Comparison of ENCODE assay signal across 27 cellular contexts in the genomic region with DNA sequence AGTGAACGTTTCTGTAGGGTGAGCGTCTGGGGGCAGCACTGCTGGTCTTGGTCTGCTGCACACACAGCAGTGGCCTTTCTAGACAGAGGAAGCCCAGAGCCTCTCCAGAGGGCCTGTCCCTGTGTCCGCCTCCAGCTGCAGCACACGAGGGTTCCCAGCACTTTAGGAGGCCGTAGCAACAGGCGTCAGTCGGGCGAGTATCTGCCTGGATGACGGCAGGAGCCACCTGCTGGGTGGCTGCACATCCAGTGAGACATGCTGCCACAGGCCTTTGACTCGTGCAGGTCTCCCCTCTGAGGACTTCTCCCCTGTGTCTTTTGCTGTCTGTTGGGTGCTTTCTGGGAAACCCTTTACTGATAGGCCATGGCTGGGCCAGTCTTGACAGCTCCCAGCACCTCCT. TPM values are rescaled to one million over a fixed set of nuclear protein-coding genes. Genes with fewer than 3 reads are reported as not detected.
"Had no signal": no experiment of that assay in that cellular context is flagged by ENCODE, and none has a peak within 500 bp of the region (broad histone marks: within the 10 kb centered on the region; RNA-seq: fewer than 3 reads in every experiment).

No MANE protein-coding gene starts in this region.

- H3K27me3 Mint-ChIP-seq: activated CD4-positive, alpha-beta memory T cell treated with anti-CD3 and anti-CD28 coated beads for 36 hours; activated CD4-positive, alpha-beta T cell treated with anti-CD3 and anti-CD28 coated beads, Interleukin-2, amount 10 ng/mL, durations not matched to agents 7 days and 5 days; activated naive CD8-positive, alpha-beta T cell treated with anti-CD3 and anti-CD28 coated beads, Interleukin-2, amount 50 U/mL, for 24 hours had no signal

- ATAC-seq: activated naive CD4-positive, alpha-beta T cell treated with anti-CD3 and anti-CD28 coated beads, Interleukin-2, amount 50 U/mL, for 72 hours; activated naive CD8-positive, alpha-beta T cell treated with anti-CD3 and anti-CD28 coated beads, Interleukin-2, amount 50 U/mL, for 24 hours; activated T-cell treated with anti-CD3 and anti-CD28 coated beads, Interleukin-2, amount 50 U/mL, for 4 hours; SK-N-SH treated with all-trans-retinoic acid at 6 μM for 48 hours had no signal

- H3K4me1 ChIP-seq: Peyer's patch, SJSA1 had no signal

- FAIRE-seq: TTC549 had no signal

- H3K4me2 ChIP-seq: KMS-11 had no signal

- H3K27me3 ChIP-seq: brain microvascular endothelial cell, cardiac muscle cell, Peyer's patch, SJSA1 had no signal

- DNase-seq: activated CD4-positive, alpha-beta memory T cell treated with anti-CD3 and anti-CD28 coated beads for 36 hours; activated CD4-positive, alpha-beta T cell treated with anti-CD3 and anti-CD28 coated beads, Interleukin-2, amount 10 ng/mL, durations not matched to agents 7 days and 5 days; activated CD4-positive, CD25-positive, alpha-beta regulatory T cell; activated CD8-positive, alpha-beta memory T cell treated with anti-CD3 and anti-CD28 coated beads for 24 hours; activated effector memory CD4-positive, alpha-beta T cell treated with anti-CD3 and anti-CD28 coated beads, Interleukin-2, amount 50 U/mL, for 16 hours; activated naive CD4-positive, alpha-beta T cell treated with Interleukin-2 at 50 U/mL for 16 hours; activated naive CD8-positive, alpha-beta T cell treated with anti-CD3 and anti-CD28 coated beads, Interleukin-2, amount 50 U/mL, for 24 hours; activated T-cell treated with anti-CD3 and anti-CD28 coated beads, Interleukin-2, amount 50 U/mL, for 4 hours; amniotic stem cell; brain microvascular endothelial cell; NCI-H1092; NCI-H1417; NCI-H1930; NCI-H510A treated with DMSO at 0.1 percent for 48 hours; Peyer's patch; SHP77; SW 1271; T1000 had no signal

- H3K4me1 Mint-ChIP-seq: activated CD4-positive, alpha-beta T cell treated with anti-CD3 and anti-CD28 coated beads, Interleukin-2, amount 10 ng/mL, durations not matched to agents 7 days and 5 days had no signal

- H3K4me3 Mint-ChIP-seq: activated CD4-positive, alpha-beta memory T cell treated with anti-CD3 and anti-CD28 coated beads for 36 hours; activated CD4-positive, alpha-beta T cell treated with anti-CD3 and anti-CD28 coated beads, Interleukin-2, amount 10 ng/mL, durations not matched to agents 7 days and 5 days; activated naive CD8-positive, alpha-beta T cell treated with anti-CD3 and anti-CD28 coated beads, Interleukin-2, amount 50 U/mL, for 24 hours; activated T-cell treated with anti-CD3 and anti-CD28 coated beads, Interleukin-2, amount 50 U/mL, for 4 hours had no signal

- H3K9me3 ChIP-seq: Peyer's patch, SJSA1 had no signal

- H3K9me3 Mint-ChIP-seq: activated CD4-positive, alpha-beta memory T cell treated with anti-CD3 and anti-CD28 coated beads for 36 hours; activated CD4-positive, alpha-beta T cell treated with anti-CD3 and anti-CD28 coated beads, Interleukin-2, amount 10 ng/mL, durations not matched to agents 7 days and 5 days; activated naive CD4-positive, alpha-beta T cell treated with anti-CD3 and anti-CD28 coated beads, Interleukin-2, amount 50 U/mL, for 72 hours; activated naive CD8-positive, alpha-beta T cell treated with anti-CD3 and anti-CD28 coated beads, Interleukin-2, amount 50 U/mL, for 24 hours; activated T-cell treated with anti-CD3 and anti-CD28 coated beads, Interleukin-2, amount 50 U/mL, for 4 hours had no signal

- H3K4me3 ChIP-seq: cardiac muscle cell, Peyer's patch, SJSA1 had no signal

- H3K9ac ChIP-seq: KMS-11 had no signal

- H3K27ac ChIP-seq: brain microvascular endothelial cell, cardiac muscle cell, KMS-11, Peyer's patch, SJSA1, VCaP had no signal

- H3K27ac Mint-ChIP-seq: activated CD4-positive, alpha-beta memory T cell treated with anti-CD3 and anti-CD28 coated beads for 36 hours; activated CD4-positive, alpha-beta T cell treated with anti-CD3 and anti-CD28 coated beads, Interleukin-2, amount 10 ng/mL, durations not matched to agents 7 days and 5 days; activated naive CD8-positive, alpha-beta T cell treated with anti-CD3 and anti-CD28 coated beads, Interleukin-2, amount 50 U/mL, for 24 hours had no signal

RNA-seq across cellular contexts. Expression of a gene that starts 25.8 kb away (rescaled TPM):
- total RNA-seq: cerebellum, MCF 10A, Peyer's patch, SJSA1 had no signal
